Comparison of ENCODE assay signal across 25 cellular contexts in genomic region chr2:190505696-190506095, GRCh38. TPM values are rescaled to one million over a fixed set of nuclear protein-coding genes. Genes with fewer than 3 reads are reported as not detected.
DNase-seq lines count a peak whose midpoint lies in the region; ATAC-seq and TF ChIP-seq lines count a peak whose summit lies in the region.
"Had no signal": no experiment of that assay in that cellular context is flagged by ENCODE, and none has a peak within 500 bp of the region (broad histone marks: within the 10 kb centered on the region; RNA-seq: fewer than 3 reads in every experiment).

No MANE protein-coding gene starts in this region.

- H3K36me3 Mint-ChIP-seq in activated naive CD4-positive, alpha-beta T cell treated with anti-CD3 and anti-CD28 coated beads for 36 hours (ENCODE audit: low read depth) = peaks cover 21% of the 10 kb centered on the region
- H3K36me3 Mint-ChIP-seq in effector memory CD8-positive, alpha-beta T cell (ENCODE audit: insufficient read depth) = peaks cover 30% of the 10 kb centered on the region
- H3K36me3 Mint-ChIP-seq: WTC11 had no signal

- no peak for TF ChIP-seq CTCF in omental fat pad (IDR thresholded peaks at IDR 0.05)
- TF ChIP-seq CTCF in right lobe of liver (IDR thresholded peaks at IDR 0.05) = no peak

- intact Hi-C loops in activated naive CD4-positive, alpha-beta T cell treated with anti-CD3 and anti-CD28 coated beads for 36 hours (cut with micrococcal nuclease) = no loop called here
- intact Hi-C loops in right lobe of liver (cut with DNase I) = loop anchor here in 1 of 2 donors (10.0 kb wide), 1 partner anchor 121 kb away; no protein-coding TSS in a partner anchor

- no peaks in the 10 kb centered on the region for H3K9me3 ChIP-seq in right lobe of liver
- H3K9me3 ChIP-seq: breast epithelium, heart left ventricle, mucosa of descending colon, Peyer's patch, SJSA1, vagina had no signal

- no peak for DNase-seq in activated naive CD4-positive, alpha-beta T cell treated with anti-CD3 and anti-CD28 coated beads for 36 hours
- DNase-seq in activated naive CD4-positive, alpha-beta T cell (lab: John Stamatoyannopoulos, UW) = no peak
- DNase-seq in NCI-H345 treated with DMSO at 0.1 percent for 48 hours (lab: John Stamatoyannopoulos, UW; ENCODE audit: unreplicated experiment) (peak; percentile 68), omental fat pad (ENCODE audit: low spot score) (no peak), right lobe of liver (no peak), amniotic stem cell (lab: John Stamatoyannopoulos, UW) (no peak)
- DNase-seq in effector memory CD8-positive, alpha-beta T cell = no peak
- DNase-seq: activated T-cell treated with anti-CD3 and anti-CD28 coated beads, Interleukin-2, amount 50 U/mL, for 48 hours; DMS79 treated with DMSO at 0.1 percent for 48 hours; heart left ventricle; HFFc6; mucosa of descending colon; NCI-H1694; nucleus accumbens; Peyer's patch; retina; stimulated activated CD8-positive, alpha-beta memory T cell treated with anti-CD3 and anti-CD28 coated beads, Interleukin-4, amount 100 ng/mL, for 48 hours had no signal

- TF ChIP-seq POLR2A in right lobe of liver (IDR thresholded peaks at IDR 0.05) = no peak

- no peaks in the 10 kb centered on the region for H3K9me3 Mint-ChIP-seq in activated naive CD4-positive, alpha-beta T cell treated with anti-CD3 and anti-CD28 coated beads for 36 hours
- H3K9me3 Mint-ChIP-seq in effector memory CD8-positive, alpha-beta T cell = no peaks in the 10 kb centered on the region
- H3K9me3 Mint-ChIP-seq: dendritic cell treated with granulocyte-macrophage colony-stimulating factor and Interleukin-4, amounts not matched to agents 40 ng/mL and 50 ng/mL, for 4 days; HFFc6; WTC11 had no signal

- no peaks in the 10 kb centered on the region for H3K4me1 ChIP-seq in right lobe of liver
- H3K4me1 ChIP-seq: Peyer's patch, SJSA1, vagina had no signal

- no peak overlapping the region for H3K4me3 Mint-ChIP-seq in activated naive CD4-positive, alpha-beta T cell treated with anti-CD3 and anti-CD28 coated beads for 36 hours
- no peak overlapping the region for H3K4me3 Mint-ChIP-seq in effector memory CD8-positive, alpha-beta T cell
- H3K4me3 Mint-ChIP-seq: dendritic cell treated with granulocyte-macrophage colony-stimulating factor and Interleukin-4, amounts not matched to agents 40 ng/mL and 50 ng/mL, for 4 days; HFFc6; WTC11 had no signal

- 80% methylated on average over 1 of the region's 1 CpG for WGBS in right lobe of liver (ENCODE audit: insufficient coverage, low coverage, low lambda C conversion rate, missing lambda C conversion rate)

- H3K36me3 ChIP-seq in right lobe of liver = no peaks in the 10 kb centered on the region
- H3K36me3 ChIP-seq: breast epithelium had no signal

- H3K4me3 ChIP-seq in right lobe of liver = no peak overlapping the region
- H3K4me3 ChIP-seq: breast epithelium, heart left ventricle, mucosa of descending colon, Peyer's patch, SJSA1, vagina had no signal

- peak overlapping the region; percentile 40 for H3K27ac ChIP-seq in temporal lobe (ENCODE audit: low read depth, low read length)
- no peak overlapping the region for H3K27ac ChIP-seq in right lobe of liver
- H3K27ac ChIP-seq: C4-2B, heart left ventricle, Peyer's patch, SJSA1, vagina had no signal

- peak overlapping the region; percentile 1 for H3K27ac Mint-ChIP-seq in activated naive CD4-positive, alpha-beta T cell treated with anti-CD3 and anti-CD28 coated beads for 36 hours
- peak overlapping the region; percentile 21 to 95 for H3K27ac Mint-ChIP-seq in effector memory CD8-positive, alpha-beta T cell
- H3K27ac Mint-ChIP-seq: dendritic cell treated with granulocyte-macrophage colony-stimulating factor and Interleukin-4, amounts not matched to agents 40 ng/mL and 50 ng/mL, for 4 days; HFFc6; WTC11 had no signal

- no peak for ATAC-seq in effector memory CD8-positive, alpha-beta T cell (replicated peaks)
- ATAC-seq in omental fat pad (ENCODE audit: low FRiP score) = no peak
- ATAC-seq in right lobe of liver = no peak
- ATAC-seq: heart left ventricle, HepG2, WTC11 had no signal

- peaks cover 18% of the 10 kb centered on the region for H3K4me1 Mint-ChIP-seq in activated naive CD4-positive, alpha-beta T cell treated with anti-CD3 and anti-CD28 coated beads for 36 hours (ENCODE audit: low read depth)
- H3K4me1 Mint-ChIP-seq in effector memory CD8-positive, alpha-beta T cell (ENCODE audit: low read depth in 2 of 2) = peaks cover 6 to 14% of the 10 kb centered on the region in 2 donors

- H3K27me3 Mint-ChIP-seq in activated naive CD4-positive, alpha-beta T cell treated with anti-CD3 and anti-CD28 coated beads for 36 hours (ENCODE audit: low read depth) = no peaks in the 10 kb centered on the region
- no peaks in the 10 kb centered on the region for H3K27me3 Mint-ChIP-seq in effector memory CD8-positive, alpha-beta T cell
- H3K27me3 Mint-ChIP-seq: dendritic cell treated with granulocyte-macrophage colony-stimulating factor and Interleukin-4, amounts not matched to agents 40 ng/mL and 50 ng/mL, for 4 days had no signal

- no peaks in the 10 kb centered on the region for H3K27me3 ChIP-seq in right lobe of liver
- H3K27me3 ChIP-seq: breast epithelium, heart left ventricle, Peyer's patch, SJSA1, vagina had no signal

- CTCF ChIA-PET in activated naive CD4-positive, alpha-beta T cell treated with anti-CD3 and anti-CD28 coated beads for 36 hours (lab: Charles Lee) = interaction anchor here (0.6 kb wide), 1 partner anchor 95 kb away, joined by 3 read pairs; no protein-coding TSS in a partner anchor

RNA-seq across cellular contexts. Expression of gene NEMP2, which starts 28.8 kb away (rescaled TPM):
- 10 to 100 TPM; 32.9 to 34.2 TPM for total RNA-seq in activated naive CD4-positive, alpha-beta T cell treated with anti-CD3 and anti-CD28 coated beads for 36 hours
- total RNA-seq in temporal lobe = 4.2 TPM
- 10 to 100 TPM in 1 of 4 donors, 1 to 10 TPM in 3; 2.6 to 10.5 (median 5.3) TPM for total RNA-seq in omental fat pad
- total RNA-seq in right lobe of liver = 1 to 10 TPM; 2.0 to 4.1 (median 2.7) TPM
